In the genomic region with DNA sequence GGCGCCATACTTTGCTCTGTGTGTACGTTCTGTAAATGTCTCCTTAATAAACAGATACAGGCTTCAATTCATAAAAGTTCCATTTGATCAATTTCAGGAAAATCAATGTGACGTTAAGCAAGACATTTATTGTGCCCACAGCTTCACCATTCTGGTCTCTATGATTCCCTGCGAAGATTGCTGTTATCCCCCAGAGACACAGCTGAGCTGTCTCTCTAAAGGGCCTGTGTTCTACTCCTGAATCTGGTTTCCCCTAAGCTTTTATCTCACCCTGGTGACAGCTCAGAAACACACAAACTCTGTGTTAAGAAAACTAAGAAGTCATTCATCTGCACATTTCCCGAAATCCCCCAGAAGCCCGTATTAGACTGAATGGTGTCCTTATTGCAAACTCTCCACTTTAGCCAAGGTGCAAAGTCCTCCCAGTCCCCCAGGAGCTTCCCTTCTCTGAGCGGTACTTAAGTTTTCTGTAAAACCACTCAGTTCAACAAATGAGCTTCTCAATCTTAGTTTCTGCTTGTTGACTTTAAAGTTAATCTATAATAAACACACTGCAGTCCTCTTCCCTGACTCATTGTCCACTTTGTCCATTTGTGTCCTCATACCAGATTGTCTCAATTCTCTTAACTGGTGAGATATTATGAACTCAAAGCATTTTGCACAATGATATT, we compare ENCODE assay signal across 8 cellular contexts.
DNase-seq lines count a peak whose midpoint lies in the region; ATAC-seq and TF ChIP-seq lines count a peak whose summit lies in the region.

No MANE protein-coding gene starts in this region.

- peak overlapping the region; percentile 99 to 100 for H3K4me3 Mint-ChIP-seq in effector memory CD8-positive, alpha-beta T cell

- peaks cover 22 to 32% of the 10 kb centered on the region in 2 donors for H3K4me1 Mint-ChIP-seq in effector memory CD8-positive, alpha-beta T cell (ENCODE audit: low read depth in 2 of 2)

- DNase-seq in GM06990 (ENCODE audit: extremely low read depth, insufficient read length), result no peak
- DNase-seq in NAMALWA (ENCODE audit: low spot score), result peak; percentile 37
- no peak for DNase-seq in effector memory CD8-positive, alpha-beta T cell
- peak; percentile 84 for DNase-seq in pons (ENCODE audit: low spot score)
- DNase-seq in DMS153 treated with DMSO at 0.1 percent for 48 hours (lab: John Stamatoyannopoulos, UW; ENCODE audit: unreplicated experiment), result no peak
- DNase-seq in posterior cingulate gyrus, result no peak

- H3K36me3 Mint-ChIP-seq in effector memory CD8-positive, alpha-beta T cell (ENCODE audit: insufficient read depth), result peaks cover 32% of the 10 kb centered on the region

- peak overlapping the region; percentile 100 for H3K4me3 ChIP-seq in GM06990 (replicated peaks; ENCODE audit: low read depth, low read length)

- no peaks in the 10 kb centered on the region for H3K27me3 Mint-ChIP-seq in effector memory CD8-positive, alpha-beta T cell

- H3K9me3 Mint-ChIP-seq in effector memory CD8-positive, alpha-beta T cell, result no peaks in the 10 kb centered on the region

- no peak for ATAC-seq in effector memory CD8-positive, alpha-beta T cell (replicated peaks)
- ATAC-seq in GM19452 (IDR thresholded peaks at IDR 0.05; ENCODE audit: unreplicated experiment), result no peak
- no peak for ATAC-seq in HG02852 (IDR thresholded peaks at IDR 0.05; ENCODE audit: unreplicated experiment)

- H3K27ac Mint-ChIP-seq in effector memory CD8-positive, alpha-beta T cell, result peak overlapping the region; percentile 98 to 100

- intact Hi-C loops in posterior cingulate gyrus (cut with DNase I), result loop anchor here (2.0 kb wide), 1 partner anchor 35 kb away; a partner anchor contains a TSS

- no peaks in the 10 kb centered on the region for H3K27me3 ChIP-seq in GM06990 (replicated peaks; ENCODE audit: control insufficient read depth, insufficient read depth, low read length)

- peaks cover 10% of the 10 kb centered on the region for H3K36me3 ChIP-seq in GM06990 (ENCODE audit: control insufficient read depth, insufficient read depth, low read length)

- no peak for TF ChIP-seq CTCF in GM06990 (IDR thresholded peaks at IDR 0.05; ENCODE audit: insufficient read depth, low read length, poor library complexity, severe bottlenecking)

Comparison
In these comparisons a context has a peak if more than half of its experiments do, and no peak if none do; other contexts are left out.
1. DNase-seq: peak in NAMALWA (single experiment) and pons (single experiment); none in GM06990 (single experiment), effector memory CD8-positive, alpha-beta T cell (0 of 3), DMS153 treated with DMSO at 0.1 percent for 48 hours (single experiment) and posterior cingulate gyrus (0 of 10).